8 cellular contexts compared by ENCODE assay signal in the genomic region with DNA sequence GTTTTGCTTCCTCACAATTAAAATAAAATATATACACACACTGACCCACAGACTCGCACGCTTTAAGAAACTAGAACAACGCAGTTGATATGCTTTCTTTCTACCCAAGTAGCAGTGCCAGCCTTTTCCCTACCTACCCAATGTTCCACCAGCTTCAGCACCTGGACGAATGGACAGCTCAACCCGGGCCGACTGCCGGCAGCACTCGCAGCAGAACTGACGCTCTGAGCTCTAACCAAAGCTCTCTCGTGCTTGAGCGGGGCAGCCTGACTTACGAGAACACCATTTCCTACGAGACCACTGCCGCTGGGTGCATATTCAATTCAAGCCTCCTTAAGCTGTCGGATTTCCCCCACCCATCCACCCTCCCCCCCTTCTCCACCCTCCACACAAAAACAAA.
DNase-seq lines count a peak whose midpoint lies in the region; ATAC-seq and TF ChIP-seq lines count a peak whose summit lies in the region.

No MANE protein-coding gene starts in this region.

- peaks cover 58% of the 10 kb centered on the region for H3K79me2 ChIP-seq in SK-N-SH (ENCODE audit: insufficient read depth)

- DNase-seq in HK-2 (ENCODE audit: unreplicated experiment), result peak; percentile 83
- peak; percentile 59 for DNase-seq in SK-N-SH
- DNase-seq in amniotic stem cell (lab: John Stamatoyannopoulos, UW), result peak; percentile 79
- DNase-seq in right atrium auricular region (ENCODE audit: low spot score), result peak; percentile 72
- peak; percentile 72 to 84 for DNase-seq in psoas muscle
- DNase-seq in middle frontal gyrus (ENCODE audit: extremely low spot score, low spot score), result no peak

- peak overlapping the region; percentile 78; the same call in 1 of the 2 replicates for H2AFZ ChIP-seq in SK-N-SH (ENCODE audit: low read depth)

- peak; percentile 83 for ATAC-seq in GM18867 (IDR thresholded peaks at IDR 0.05; ENCODE audit: unreplicated experiment)
- peak; percentile 64 to 86 (median 84) for ATAC-seq in psoas muscle
- no peak for ATAC-seq in GM21717 (IDR thresholded peaks at IDR 0.05; ENCODE audit: unreplicated experiment)

- H3K9ac ChIP-seq in SK-N-SH, result peak overlapping the region; percentile 74

- no peaks in the 10 kb centered on the region for H4K20me1 ChIP-seq in SK-N-SH (ENCODE audit: insufficient read depth)

- intact Hi-C loops in psoas muscle (cut with DNase I), result no loop called here

- WGBS in SK-N-SH (ENCODE audit: low lambda C conversion rate), result 0% methylated on average over 15 of the region's 15 CpGs
- 0 to 1% (median 1%) methylated on average over 15 of the region's 15 CpGs for WGBS in psoas muscle, 3 donors

- peak overlapping the region; percentile 80 for H3K4me2 ChIP-seq in SK-N-SH

- peak overlapping the region; percentile 56 to 96 for H3K27ac ChIP-seq in SK-N-SH (ENCODE audit: low read depth in 2 of 2, low read length in 1 of 2)
- H3K27ac ChIP-seq in right atrium auricular region, result no peak overlapping the region
- no peak overlapping the region for H3K27ac ChIP-seq in psoas muscle

- H3K4me1 ChIP-seq in SK-N-SH (ENCODE audit: control insufficient read depth in 1 of 2, insufficient read depth in 2 of 2, low read depth in 1 of 2, low read length in 1 of 2) (peaks cover 12 to 25% of the 10 kb centered on the region in 2 experiments; a peak in 3 of 4 replicates), right atrium auricular region (peaks cover 0 to 24% of the 10 kb centered on the region in 2 donors), psoas muscle (peaks cover under 1% of the 10 kb centered on the region)

- H3K27me3 ChIP-seq in SK-N-SH (ENCODE audit: insufficient read depth) (no peaks in the 10 kb centered on the region), right atrium auricular region (peaks cover 27 to 40% of the 10 kb centered on the region in 2 donors), psoas muscle (ENCODE audit: insufficient read depth in 3 of 3, low read length in 2 of 3) (peaks cover 0 to 90% (median 26%) of the 10 kb centered on the region in 3 donors)

- H3K9me3 ChIP-seq in SK-N-SH, result no peaks in the 10 kb centered on the region
- no peaks in the 10 kb centered on the region for H3K9me3 ChIP-seq in right atrium auricular region
- H3K9me3 ChIP-seq in psoas muscle, result no peaks in the 10 kb centered on the region

- POLR2A ChIA-PET in SK-N-SH (lab: Yijun Ruan, JAX), result interaction anchor here (1.2 kb wide), 1 partner anchor 419 kb away, joined by 3 read pairs; no protein-coding TSS in a partner anchor

- TF ChIP-seq CTCF in SK-N-SH (IDR thresholded peaks at IDR 0.05) (peak; percentile 8; the same call in 1 of the 2 replicates), right atrium auricular region (IDR thresholded peaks at IDR 0.05) (no peak), psoas muscle (IDR thresholded peaks at IDR 0.05) (no peak)

- TF ChIP-seq EP300 in SK-N-SH (IDR thresholded peaks at IDR 0.05; ENCODE audit: borderline replicate concordance in 1 of 2, low read depth in 1 of 2, low read length in 1 of 2), result no peak

- peaks cover 23% of the 10 kb centered on the region for H3F3A ChIP-seq in SK-N-SH (replicated peaks; ENCODE audit: insufficient read depth)

- H3K9me2 ChIP-seq in SK-N-SH, result no peaks in the 10 kb centered on the region

- TF ChIP-seq RAD21 in SK-N-SH (IDR thresholded peaks at IDR 0.05; ENCODE audit: low read length), result peak; percentile 35; the same call in 1 of the 2 replicates

- H3K36me3 ChIP-seq in SK-N-SH (replicated peaks in 1 of 2; ENCODE audit: control insufficient read depth in 1 of 2, insufficient read depth in 2 of 2, low read length in 1 of 2) (peaks cover 3 to 6% of the 10 kb centered on the region in 2 experiments), right atrium auricular region (no peaks in the 10 kb centered on the region), psoas muscle (ENCODE audit: insufficient read depth in 1 of 2, low read depth in 1 of 2) (no peaks in the 10 kb centered on the region)

- H3K4me3 ChIP-seq in SK-N-SH (ENCODE audit: low read depth in 2 of 2, low read length in 1 of 2) (peak overlapping the region; percentile 74 to 79), right atrium auricular region (peak overlapping the region in 1 of 2 donors; percentile 17), psoas muscle (no peak overlapping the region)

- CTCF ChIA-PET in SK-N-SH (lab: Yijun Ruan, JAX), result interaction anchor here (3.0 kb wide), 1 partner anchor 419 kb away, joined by 21 read pairs; no protein-coding TSS in a partner anchor

TF ChIP-seq in SK-N-SH, 30 proteins besides CTCF, POLR2A, EP300 and RAD21 (continues in another document):
- TF ChIP-seq MAX (IDR thresholded peaks at IDR 0.05; ENCODE audit: low read depth) (peak; percentile 95), POLR2AphosphoS5 (IDR thresholded peaks at IDR 0.05; ENCODE audit: low read depth, low read length) (peak; percentile 46; the same call in 1 of the 2 replicates), CHD2 (IDR thresholded peaks at IDR 0.05; ENCODE audit: low read length, partially characterized antibody) (peak; percentile 87), MEF2A (IDR thresholded peaks at IDR 0.05; ENCODE audit: borderline replicate concordance, low read depth) (no peak), MXI1 (IDR thresholded peaks at IDR 0.05; ENCODE audit: low read depth, low read length) (peak; percentile 75), SIN3A (IDR thresholded peaks at IDR 0.05; ENCODE audit: borderline replicate concordance, low read depth, low read length) (peak; percentile 100), YY1 (IDR thresholded peaks at IDR 0.05; ENCODE audit: low read depth) (0 out of 2 replicates have a peak, but pooled peaks have one; percentile 28), ZBTB33 (IDR thresholded peaks at IDR 0.05; ENCODE audit: borderline replicate concordance, low read depth) (peak; percentile 89), NFIC (IDR thresholded peaks at IDR 0.05; ENCODE audit: borderline replicate concordance) (no peak; the same call in none of the 2 replicates), FOXJ3 (CRISPR knock-in tag; IDR thresholded peaks at IDR 0.05) (no peak), SMC3 (IDR thresholded peaks at IDR 0.05; ENCODE audit: low read depth, low read length) (peak; percentile 36; the same call in 1 of the 2 replicates)
- TF ChIP-seq, protein P1, sequence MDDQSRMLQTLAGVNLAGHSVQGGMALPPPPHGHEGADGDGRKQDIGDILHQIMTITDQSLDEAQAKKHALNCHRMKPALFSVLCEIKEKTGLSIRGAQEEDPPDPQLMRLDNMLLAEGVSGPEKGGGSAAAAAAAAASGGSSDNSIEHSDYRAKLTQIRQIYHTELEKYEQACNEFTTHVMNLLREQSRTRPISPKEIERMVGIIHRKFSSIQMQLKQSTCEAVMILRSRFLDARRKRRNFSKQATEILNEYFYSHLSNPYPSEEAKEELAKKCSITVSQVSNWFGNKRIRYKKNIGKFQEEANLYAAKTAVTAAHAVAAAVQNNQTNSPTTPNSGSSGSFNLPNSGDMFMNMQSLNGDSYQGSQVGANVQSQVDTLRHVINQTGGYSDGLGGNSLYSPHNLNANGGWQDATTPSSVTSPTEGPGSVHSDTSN (IDR thresholded peaks at IDR 0.05), result peak; percentile 16; the same call in 1 of the 2 replicates
- TF ChIP-seq, protein P2, sequence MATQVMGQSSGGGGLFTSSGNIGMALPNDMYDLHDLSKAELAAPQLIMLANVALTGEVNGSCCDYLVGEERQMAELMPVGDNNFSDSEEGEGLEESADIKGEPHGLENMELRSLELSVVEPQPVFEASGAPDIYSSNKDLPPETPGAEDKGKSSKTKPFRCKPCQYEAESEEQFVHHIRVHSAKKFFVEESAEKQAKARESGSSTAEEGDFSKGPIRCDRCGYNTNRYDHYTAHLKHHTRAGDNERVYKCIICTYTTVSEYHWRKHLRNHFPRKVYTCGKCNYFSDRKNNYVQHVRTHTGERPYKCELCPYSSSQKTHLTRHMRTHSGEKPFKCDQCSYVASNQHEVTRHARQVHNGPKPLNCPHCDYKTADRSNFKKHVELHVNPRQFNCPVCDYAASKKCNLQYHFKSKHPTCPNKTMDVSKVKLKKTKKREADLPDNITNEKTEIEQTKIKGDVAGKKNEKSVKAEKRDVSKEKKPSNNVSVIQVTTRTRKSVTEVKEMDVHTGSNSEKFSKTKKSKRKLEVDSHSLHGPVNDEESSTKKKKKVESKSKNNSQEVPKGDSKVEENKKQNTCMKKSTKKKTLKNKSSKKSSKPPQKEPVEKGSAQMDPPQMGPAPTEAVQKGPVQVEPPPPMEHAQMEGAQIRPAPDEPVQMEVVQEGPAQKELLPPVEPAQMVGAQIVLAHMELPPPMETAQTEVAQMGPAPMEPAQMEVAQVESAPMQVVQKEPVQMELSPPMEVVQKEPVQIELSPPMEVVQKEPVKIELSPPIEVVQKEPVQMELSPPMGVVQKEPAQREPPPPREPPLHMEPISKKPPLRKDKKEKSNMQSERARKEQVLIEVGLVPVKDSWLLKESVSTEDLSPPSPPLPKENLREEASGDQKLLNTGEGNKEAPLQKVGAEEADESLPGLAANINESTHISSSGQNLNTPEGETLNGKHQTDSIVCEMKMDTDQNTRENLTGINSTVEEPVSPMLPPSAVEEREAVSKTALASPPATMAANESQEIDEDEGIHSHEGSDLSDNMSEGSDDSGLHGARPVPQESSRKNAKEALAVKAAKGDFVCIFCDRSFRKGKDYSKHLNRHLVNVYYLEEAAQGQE (IDR thresholded peaks at IDR 0.05; ENCODE audit: low read depth, low read length), result peak; percentile 100

Comparison
In these comparisons a context has a peak if more than half of its experiments do, and no peak if none do; other contexts are left out.
1. H3K27ac ChIP-seq: peak in SK-N-SH (2 of 2); none in right atrium auricular region (0 of 2) and psoas muscle (single experiment).